ENCODE assay signal across 18 cellular contexts in the genomic region with DNA sequence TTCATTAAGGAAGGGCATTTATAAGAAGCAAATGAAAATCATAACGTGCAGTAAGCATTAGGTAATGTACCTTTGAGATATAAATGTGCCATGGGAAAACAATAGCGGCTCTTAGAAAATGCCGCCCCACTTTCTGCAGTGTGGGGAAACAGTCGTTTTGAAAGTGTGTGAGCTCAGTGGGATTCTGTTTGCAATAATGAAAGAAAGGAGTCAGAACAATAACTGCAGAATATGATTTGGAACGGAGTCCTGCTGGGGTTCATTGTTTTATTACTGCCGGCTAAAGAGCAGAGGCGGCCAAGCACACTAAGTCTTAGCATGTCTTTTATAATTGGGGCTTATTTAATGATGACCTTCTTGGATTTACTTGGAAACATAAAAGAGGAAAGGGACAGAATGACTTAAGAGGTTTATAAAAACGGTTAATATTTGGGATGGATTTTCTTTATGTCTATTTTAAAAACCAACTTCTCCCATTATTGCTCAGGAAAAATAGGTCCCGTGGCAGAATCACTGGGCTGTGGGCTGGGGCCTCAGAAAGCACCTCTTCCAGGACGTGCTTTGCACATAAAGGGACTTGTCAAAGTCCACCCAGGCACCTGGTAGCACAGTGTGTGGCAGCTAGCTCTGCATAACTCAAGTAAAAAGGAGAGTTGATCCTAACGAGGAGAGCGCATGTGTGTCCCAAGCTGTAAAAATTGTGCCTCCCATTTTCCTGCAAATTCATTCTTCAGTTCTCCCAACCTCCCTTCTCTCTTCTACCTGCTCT. TPM values are rescaled to one million over a fixed set of nuclear protein-coding genes. Genes with fewer than 3 reads are reported as not detected.
"Had no signal": no experiment of that assay in that cellular context is flagged by ENCODE, and none has a peak within 500 bp of the region (broad histone marks: within the 10 kb centered on the region; RNA-seq: fewer than 3 reads in every experiment).

No MANE protein-coding gene starts in this region.

- H3K36me3 Mint-ChIP-seq: memory B cell; naive thymus-derived CD8-positive, alpha-beta T cell had no signal

- H3K27ac Mint-ChIP-seq: activated T-cell treated with anti-CD3 and anti-CD28 coated beads, Interleukin-2, amount 50 U/mL, for 24 hours; memory B cell; naive thymus-derived CD8-positive, alpha-beta T cell; stimulated activated naive CD8-positive, alpha-beta T cell treated with anti-CD3 and anti-CD28 coated beads, Interleukin-15, Interleukin-2, amounts not matched to agents 100 ng/mL and 50 ng/mL, for 24 hours had no signal

- ATAC-seq: left lung; naive thymus-derived CD8-positive, alpha-beta T cell had no signal

- H3K4me3 ChIP-seq: cardiac muscle cell, esophagus muscularis mucosa, left lung, smooth muscle cell, suprapubic skin had no signal

- FAIRE-seq: astrocyte had no signal

- H3K4me1 ChIP-seq: left lung had no signal

- DNase-seq: activated CD4-positive, alpha-beta T cell treated with anti-CD3 and anti-CD28 coated beads, Interleukin-2, amount 50 U/mL, for 48 hours; activated effector memory CD4-positive, alpha-beta T cell treated with Interleukin-2 at 50 U/mL for 16 hours; activated naive CD4-positive, alpha-beta T cell treated with anti-CD3 and anti-CD28 coated beads, Interleukin-2, amount 50 U/mL, for 16 hours; activated T-cell treated with anti-CD3 and anti-CD28 coated beads, Interleukin-2, amount 50 U/mL, for 24 hours; islet precursor cell; left lung; naive thymus-derived CD8-positive, alpha-beta T cell; nucleus accumbens; trophoblast cell had no signal

- H3K36me3 ChIP-seq: cardiac muscle cell, esophagus muscularis mucosa, left lung, suprapubic skin had no signal

- H3K4me3 Mint-ChIP-seq: activated T-cell treated with anti-CD3 and anti-CD28 coated beads, Interleukin-2, amount 50 U/mL, for 24 hours; memory B cell; naive thymus-derived CD8-positive, alpha-beta T cell; stimulated activated naive CD8-positive, alpha-beta T cell treated with anti-CD3 and anti-CD28 coated beads, Interleukin-15, Interleukin-2, amounts not matched to agents 100 ng/mL and 50 ng/mL, for 24 hours had no signal

- H3K27ac ChIP-seq: cardiac muscle cell, esophagus muscularis mucosa, left lung, suprapubic skin had no signal

- H3K4me2 ChIP-seq: smooth muscle cell had no signal

- H3K4me1 Mint-ChIP-seq: memory B cell; naive thymus-derived CD8-positive, alpha-beta T cell had no signal

- H3K9me3 Mint-ChIP-seq: activated T-cell treated with anti-CD3 and anti-CD28 coated beads, Interleukin-2, amount 50 U/mL, for 24 hours; memory B cell; naive thymus-derived CD8-positive, alpha-beta T cell; stimulated activated naive CD8-positive, alpha-beta T cell treated with anti-CD3 and anti-CD28 coated beads, Interleukin-15, Interleukin-2, amounts not matched to agents 100 ng/mL and 50 ng/mL, for 24 hours had no signal

- H3K27me3 ChIP-seq: cardiac muscle cell, esophagus muscularis mucosa, left lung, suprapubic skin had no signal

- H3K9me3 ChIP-seq: esophagus muscularis mucosa, left lung, suprapubic skin had no signal

RNA-seq across cellular contexts. Expression of a gene that starts 44.0 kb away (rescaled TPM):
- total RNA-seq: astrocyte; cardiac muscle cell; mucosa of gallbladder; naive thymus-derived CD8-positive, alpha-beta T cell; smooth muscle cell; suprapubic skin; T-helper 1 cell treated with Interleukin-12 subunit alpha and Interleukin-12 subunit beta and Interleukin-4 antibody, amounts not matched to agents 30 ng/mL and 1 ng/mL, for 36 hours had no signal
- polyA plus RNA-seq: cardiac muscle cell; naive thymus-derived CD8-positive, alpha-beta T cell; smooth muscle cell had no signal
